In the genomic region with DNA sequence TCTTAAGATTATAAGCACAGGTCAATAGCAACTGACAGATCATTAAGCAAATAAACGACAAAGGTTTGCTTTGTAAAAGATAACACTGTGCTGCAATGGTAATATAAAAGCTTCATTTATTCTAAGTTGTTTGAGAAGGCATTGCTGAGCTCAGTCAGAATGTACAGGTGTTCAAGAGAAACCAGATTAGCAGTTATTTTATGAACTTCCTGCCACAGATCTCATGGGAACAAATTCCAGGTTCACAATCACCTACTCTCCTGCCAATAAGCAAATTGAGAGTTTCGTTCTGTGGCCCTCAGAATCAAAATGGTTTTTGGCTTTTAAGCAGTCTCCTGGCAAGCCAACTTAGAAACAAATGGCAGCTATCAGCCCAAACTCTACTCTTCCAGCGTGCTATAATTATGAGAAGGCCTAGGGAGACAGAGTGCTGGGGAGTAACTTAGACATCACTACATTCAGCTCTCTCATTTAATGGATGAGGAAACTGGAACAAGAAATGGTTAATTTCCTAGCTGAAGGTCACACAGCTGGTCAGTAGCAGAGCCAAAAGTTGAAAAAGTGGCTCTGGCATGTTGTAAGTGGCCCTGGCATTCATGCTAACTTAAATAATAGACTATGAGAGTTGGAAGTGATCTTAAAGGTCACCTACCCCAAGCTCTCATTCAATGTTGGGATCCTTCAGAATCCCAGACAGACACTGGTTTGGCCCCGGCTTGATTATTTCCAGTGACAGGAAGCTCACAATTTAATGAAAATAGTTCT, we compare ENCODE assay signal across 15 cellular contexts.
DNase-seq lines count a peak whose midpoint lies in the region; ATAC-seq, FAIRE-seq and TF ChIP-seq lines count a peak whose summit lies in the region.
"Had no signal": no experiment of that assay in that cellular context is flagged by ENCODE, and none has a peak within 500 bp of the region (broad histone marks: within the 10 kb centered on the region; RNA-seq: fewer than 3 reads in every experiment).

No MANE protein-coding gene starts in this region.

- TF ChIP-seq POLR2A in GM12891 (IDR thresholded peaks at IDR 0.05; ENCODE audit: low read depth, low read length) (no peak), prostate gland (IDR thresholded peaks at IDR 0.05) (no peak)

- peaks cover 29% of the 10 kb centered on the region for H3K4me1 Mint-ChIP-seq in central memory CD8-positive, alpha-beta T cell
- peaks cover 25% of the 10 kb centered on the region for H3K4me1 Mint-ChIP-seq in activated T-cell treated with anti-CD3 and anti-CD28 coated beads, Interleukin-2, amount 50 U/mL, for 24 hours (ENCODE audit: low read depth)

- no peak overlapping the region for H3K4me3 Mint-ChIP-seq in central memory CD8-positive, alpha-beta T cell
- H3K4me3 Mint-ChIP-seq in activated T-cell treated with anti-CD3 and anti-CD28 coated beads, Interleukin-2, amount 50 U/mL, for 24 hours, result no peak overlapping the region
- H3K4me3 Mint-ChIP-seq: activated T-cell treated with anti-CD3 and anti-CD28 coated beads, Interleukin-2, amount 50 U/mL, for 4 hours had no signal

- no peak overlapping the region for H3K4me3 ChIP-seq in prostate gland
- H3K4me3 ChIP-seq: BLaER1 treated with 17β-estradiol and CSF1 and Interleukin-3, amounts not matched to agents 10 nM and 100 nM; SJCRH30 had no signal

- H3K27me3 ChIP-seq in prostate gland (replicated peaks; ENCODE audit: insufficient read depth), result no peaks in the 10 kb centered on the region
- H3K27me3 ChIP-seq: BLaER1 treated with 17β-estradiol and CSF1 and Interleukin-3, amounts not matched to agents 10 nM and 100 nM; SJCRH30 had no signal

- H3K27ac Mint-ChIP-seq in central memory CD8-positive, alpha-beta T cell (ENCODE audit: low read depth), result peak overlapping the region; percentile 64
- no peak overlapping the region for H3K27ac Mint-ChIP-seq in activated T-cell treated with anti-CD3 and anti-CD28 coated beads, Interleukin-2, amount 50 U/mL, for 24 hours

- DNase-seq in GM12891 (ENCODE audit: insufficient read length, low spot score) (no peak), prostate gland (ENCODE audit: low spot score) (no peak), sciatic nerve (ENCODE audit: low spot score) (no peak), dedifferentiated amniotic fluid mesenchymal stem cell (ENCODE audit: extremely low spot score) (no peak)
- no peak for DNase-seq in central memory CD8-positive, alpha-beta T cell (ENCODE audit: low spot score in 2 of 2)
- no peak for DNase-seq in activated T-cell treated with anti-CD3 and anti-CD28 coated beads, Interleukin-2, amount 50 U/mL, for 24 hours
- no peak for DNase-seq in activated effector memory CD4-positive, alpha-beta T cell treated with anti-CD3 and anti-CD28 coated beads, Interleukin-2, amount 50 U/mL, for 16 hours
- DNase-seq: activated CD4-positive, CD25-positive, alpha-beta regulatory T cell; activated T-cell treated with anti-CD3 and anti-CD28 coated beads, Interleukin-2, amount 50 U/mL, for 4 hours; NCI-H510A; SJCRH30 had no signal

- intact Hi-C loops in prostate gland (cut with DNase I), result no loop called here
- intact Hi-C loops in sciatic nerve (cut with DNase I), result no loop called here

- peak overlapping the region; percentile 70 to 78 for H3K27ac ChIP-seq in prostate gland
- H3K27ac ChIP-seq: BLaER1 treated with 17β-estradiol and CSF1 and Interleukin-3, amounts not matched to agents 10 nM and 100 nM; epithelial cell of prostate; SJCRH30 had no signal

- peak; percentile 40 for FAIRE-seq in GM12891 (lab: Jason Lieb, UNC)

- peak; percentile 51 for ATAC-seq in HG03139 (IDR thresholded peaks at IDR 0.05; ENCODE audit: unreplicated experiment)
- no peak for ATAC-seq in central memory CD8-positive, alpha-beta T cell (replicated peaks; ENCODE audit: extremely low read depth, poor library complexity, severe bottlenecking)
- ATAC-seq in sciatic nerve, result no peak
- ATAC-seq: activated T-cell treated with anti-CD3 and anti-CD28 coated beads, Interleukin-2, amount 50 U/mL, for 4 hours had no signal

- H3K4me1 ChIP-seq in prostate gland (replicated peaks), result peaks cover 9% of the 10 kb centered on the region
- H3K4me1 ChIP-seq: SJCRH30 had no signal

- TF ChIP-seq CTCF in prostate gland (IDR thresholded peaks at IDR 0.05), result no peak

- peaks cover 11% of the 10 kb centered on the region for H3K36me3 Mint-ChIP-seq in central memory CD8-positive, alpha-beta T cell (ENCODE audit: insufficient read depth)
- H3K36me3 Mint-ChIP-seq in activated T-cell treated with anti-CD3 and anti-CD28 coated beads, Interleukin-2, amount 50 U/mL, for 24 hours (ENCODE audit: low read depth), result peaks cover 9% of the 10 kb centered on the region

- H3K36me3 ChIP-seq in prostate gland, result no peaks in the 10 kb centered on the region
- H3K36me3 ChIP-seq: BLaER1 treated with 17β-estradiol and CSF1 and Interleukin-3, amounts not matched to agents 10 nM and 100 nM; SJCRH30 had no signal

- no peaks in the 10 kb centered on the region for H3K9me3 Mint-ChIP-seq in central memory CD8-positive, alpha-beta T cell
- peaks cover 4% of the 10 kb centered on the region for H3K9me3 Mint-ChIP-seq in activated T-cell treated with anti-CD3 and anti-CD28 coated beads, Interleukin-2, amount 50 U/mL, for 24 hours
- H3K9me3 Mint-ChIP-seq: activated T-cell treated with anti-CD3 and anti-CD28 coated beads, Interleukin-2, amount 50 U/mL, for 4 hours had no signal

- H3K27me3 Mint-ChIP-seq in central memory CD8-positive, alpha-beta T cell, result no peaks in the 10 kb centered on the region
- H3K27me3 Mint-ChIP-seq in activated T-cell treated with anti-CD3 and anti-CD28 coated beads, Interleukin-2, amount 50 U/mL, for 24 hours, result no peaks in the 10 kb centered on the region
- H3K27me3 Mint-ChIP-seq: brain had no signal

- no peaks in the 10 kb centered on the region for H3K9me3 ChIP-seq in prostate gland
- H3K9me3 ChIP-seq: SJCRH30 had no signal

- WGBS in prostate gland, result 46% methylated on average over 4 of the region's 4 CpGs

TF ChIP-seq in GM12891, 5 proteins besides CTCF, POLR2A, EP300 and RAD21:
- TF ChIP-seq POLR2AphosphoS5 (IDR thresholded peaks at IDR 0.05; ENCODE audit: low read depth, low read length), result no peak
- TF ChIP-seq TAF1 (IDR thresholded peaks at IDR 0.05; ENCODE audit: low read depth, low read length), result no peak
- TF ChIP-seq SPI1 (IDR thresholded peaks at IDR 0.05; ENCODE audit: low read depth, low read length), result no peak
- TF ChIP-seq POU2F2 (IDR thresholded peaks at IDR 0.05; ENCODE audit: low read depth, low read length), result no peak
- no peak for TF ChIP-seq PAX5 (IDR thresholded peaks at IDR 0.05; ENCODE audit: insufficient read depth, low read length, severe bottlenecking)
